In the genomic region with DNA sequence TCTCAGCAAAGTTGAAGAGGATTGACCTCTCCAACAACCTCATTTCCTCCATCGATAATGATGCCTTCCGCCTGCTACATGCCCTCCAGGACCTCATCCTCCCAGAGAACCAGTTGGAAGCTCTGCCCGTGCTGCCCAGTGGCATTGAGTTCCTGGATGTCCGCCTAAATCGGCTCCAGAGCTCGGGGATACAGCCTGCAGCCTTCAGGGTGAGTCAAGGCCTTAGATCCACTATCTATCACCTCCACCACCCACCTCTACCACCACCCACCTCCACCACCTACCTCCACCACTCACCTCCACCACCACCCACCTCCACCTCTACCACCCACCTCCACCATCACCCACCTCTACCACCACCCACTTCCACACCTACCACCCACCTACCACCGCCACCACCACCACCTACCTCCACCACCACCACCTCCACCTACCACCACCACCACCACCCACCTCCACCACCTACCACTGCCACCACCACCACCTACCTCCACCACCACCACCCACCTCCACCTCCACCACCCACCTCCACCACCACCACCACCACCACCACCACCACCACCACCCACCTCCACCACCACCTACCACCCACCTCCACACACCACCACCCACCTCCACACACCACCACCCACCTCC, we compare ENCODE assay signal across 33 cellular contexts. TPM values are rescaled to one million over a fixed set of nuclear protein-coding genes. Genes with fewer than 3 reads are reported as not detected.
"Had no signal": no experiment of that assay in that cellular context is flagged by ENCODE, and none has a peak within 500 bp of the region (broad histone marks: within the 10 kb centered on the region; RNA-seq: fewer than 3 reads in every experiment).

No MANE protein-coding gene starts in this region.

- H3K4me3 ChIP-seq: esophagus squamous epithelium, gastroesophageal sphincter had no signal

- DNase-seq: activated B cell treated with CpG ODN at 0.5 μM for 24 hours; activated CD4-positive, alpha-beta memory T cell treated with anti-CD3 and anti-CD28 coated beads, Interleukin-2, amount 10 ng/mL, durations not matched to agents 7 days and 5 days; activated CD4-positive, alpha-beta T cell treated with anti-CD3 and anti-CD28 coated beads for 36 hours; activated CD4-positive, alpha-beta T cell treated with anti-CD3 and anti-CD28 coated beads, Interleukin-2, amount 10 ng/mL, durations not matched to agents 7 days and 5 days; activated CD4-positive, alpha-beta T cell treated with anti-CD3 and anti-CD28 coated beads, Interleukin-2, amount 50 U/mL, for 4 hours; activated effector memory CD4-positive, alpha-beta T cell treated with anti-CD3 and anti-CD28 coated beads, Interleukin-2, amount 50 U/mL, for 16 hours; activated naive CD4-positive, alpha-beta T cell treated with anti-CD3 and anti-CD28 coated beads for 36 hours; activated naive CD8-positive, alpha-beta T cell treated with anti-CD3 and anti-CD28 coated beads for 36 hours; activated T-cell treated with anti-CD3 and anti-CD28 coated beads, Interleukin-2, amount 50 U/mL, for 4 hours; amniotic stem cell; anterior cingulate cortex; brain microvascular endothelial cell; cortex of kidney; dermis blood vessel endothelial cell; effector CD4-positive, alpha-beta T cell; esophagus squamous epithelium; foreskin melanocyte; T-helper 1 cell; T-helper 17 cell; T1000; WERI-Rb-1 had no signal

- ATAC-seq: activated CD4-positive, alpha-beta T cell treated with anti-CD3 and anti-CD28 coated beads for 36 hours; activated CD4-positive, CD25-positive, alpha-beta regulatory T cell treated with anti-CD3 and anti-CD28 coated beads, Interleukin-2, amount 50 U/mL, for 24 hours; activated T-cell treated with anti-CD3 and anti-CD28 coated beads, Interleukin-2, amount 50 U/mL, for 4 hours; gastroesophageal sphincter; T-helper 17 cell had no signal

- H3K27ac Mint-ChIP-seq: activated B cell treated with CpG ODN at 0.5 μM for 24 hours; activated CD4-positive, alpha-beta memory T cell treated with anti-CD3 and anti-CD28 coated beads, Interleukin-2, amount 10 ng/mL, durations not matched to agents 7 days and 5 days; activated CD4-positive, alpha-beta T cell treated with anti-CD3 and anti-CD28 coated beads for 36 hours; activated CD4-positive, alpha-beta T cell treated with anti-CD3 and anti-CD28 coated beads, Interleukin-2, amount 10 ng/mL, durations not matched to agents 7 days and 5 days; activated naive CD4-positive, alpha-beta T cell treated with anti-CD3 and anti-CD28 coated beads for 36 hours; activated naive CD8-positive, alpha-beta T cell treated with anti-CD3 and anti-CD28 coated beads for 36 hours; activated T-helper 2 cell treated with anti-CD3 and anti-CD28 coated beads, Interferon-gamma antibody, Interleukin-2, Interleukin-4, amounts not matched to agents 10 μg/mL and 5 μg/mL and 100 μg/mL, durations not matched to agents 14 hours and 24 hours and 36 hours; T-helper 17 cell; T-helper 2 cell treated with Interferon-gamma antibody and Interleukin-4, amounts not matched to agents 5 μg/mL and 100 μg/mL, for 36 hours had no signal

- H3K9me3 Mint-ChIP-seq: activated B cell treated with CpG ODN at 0.5 μM for 24 hours; activated CD4-positive, alpha-beta memory T cell treated with anti-CD3 and anti-CD28 coated beads, Interleukin-2, amount 10 ng/mL, durations not matched to agents 7 days and 5 days; activated CD4-positive, alpha-beta T cell treated with anti-CD3 and anti-CD28 coated beads, Interleukin-2, amount 10 ng/mL, durations not matched to agents 7 days and 5 days; activated naive CD4-positive, alpha-beta T cell treated with anti-CD3 and anti-CD28 coated beads for 36 hours; activated naive CD4-positive, alpha-beta T cell treated with anti-CD3 and anti-CD28 coated beads, Interleukin-2, amount 50 U/mL, for 24 hours; activated naive CD8-positive, alpha-beta T cell treated with anti-CD3 and anti-CD28 coated beads for 36 hours; activated T-cell treated with anti-CD3 and anti-CD28 coated beads, Interleukin-2, amount 50 U/mL, for 4 hours; T-helper 2 cell treated with Interferon-gamma antibody and Interleukin-4, amounts not matched to agents 5 μg/mL and 100 μg/mL, for 36 hours had no signal

- H3K4me1 Mint-ChIP-seq: activated CD4-positive, alpha-beta memory T cell treated with anti-CD3 and anti-CD28 coated beads, Interleukin-2, amount 10 ng/mL, durations not matched to agents 7 days and 5 days; activated CD4-positive, alpha-beta T cell treated with anti-CD3 and anti-CD28 coated beads, Interleukin-2, amount 10 ng/mL, durations not matched to agents 7 days and 5 days; activated naive CD8-positive, alpha-beta T cell treated with anti-CD3 and anti-CD28 coated beads for 36 hours had no signal

- H3K36me3 Mint-ChIP-seq: activated naive CD4-positive, alpha-beta T cell treated with anti-CD3 and anti-CD28 coated beads, Interleukin-2, amount 50 U/mL, for 24 hours; activated naive CD8-positive, alpha-beta T cell treated with anti-CD3 and anti-CD28 coated beads for 36 hours had no signal

- H3K4me3 Mint-ChIP-seq: activated B cell treated with CpG ODN at 0.5 μM for 24 hours; activated CD4-positive, alpha-beta memory T cell treated with anti-CD3 and anti-CD28 coated beads, Interleukin-2, amount 10 ng/mL, durations not matched to agents 7 days and 5 days; activated CD4-positive, alpha-beta T cell treated with anti-CD3 and anti-CD28 coated beads for 36 hours; activated CD4-positive, alpha-beta T cell treated with anti-CD3 and anti-CD28 coated beads, Interleukin-2, amount 10 ng/mL, durations not matched to agents 7 days and 5 days; activated naive CD4-positive, alpha-beta T cell treated with anti-CD3 and anti-CD28 coated beads for 36 hours; activated naive CD4-positive, alpha-beta T cell treated with anti-CD3 and anti-CD28 coated beads, Interleukin-2, amount 50 U/mL, for 24 hours; activated naive CD8-positive, alpha-beta T cell treated with anti-CD3 and anti-CD28 coated beads for 36 hours; activated T-cell treated with anti-CD3 and anti-CD28 coated beads, Interleukin-2, amount 50 U/mL, for 4 hours; T-helper 17 cell; T-helper 2 cell treated with Interferon-gamma antibody and Interleukin-4, amounts not matched to agents 5 μg/mL and 100 μg/mL, for 36 hours had no signal

- H3K27me3 Mint-ChIP-seq: activated naive CD4-positive, alpha-beta T cell treated with anti-CD3 and anti-CD28 coated beads, Interleukin-2, amount 50 U/mL, for 24 hours; activated naive CD8-positive, alpha-beta T cell treated with anti-CD3 and anti-CD28 coated beads for 36 hours had no signal

- H3K27ac ChIP-seq: brain microvascular endothelial cell, epithelial cell of prostate, esophagus squamous epithelium, gastroesophageal sphincter, WERI-Rb-1 had no signal

- H3K36me3 ChIP-seq: brain microvascular endothelial cell, esophagus squamous epithelium, gastroesophageal sphincter, WERI-Rb-1 had no signal

- H3K27me3 ChIP-seq: brain microvascular endothelial cell, gastroesophageal sphincter had no signal

- H3K9me3 ChIP-seq: esophagus squamous epithelium, gastroesophageal sphincter had no signal

RNA-seq across cellular contexts. Expression of a gene that starts 5.8 kb away (rescaled TPM):
- total RNA-seq: activated B cell treated with CpG ODN at 0.5 μM for 24 hours; activated CD4-positive, alpha-beta memory T cell treated with anti-CD3 and anti-CD28 coated beads, Interleukin-2, amount 10 ng/mL, durations not matched to agents 7 days and 5 days; activated CD4-positive, alpha-beta T cell treated with anti-CD3 and anti-CD28 coated beads for 36 hours; activated CD4-positive, alpha-beta T cell treated with anti-CD3 and anti-CD28 coated beads, Interleukin-2, amount 10 ng/mL, durations not matched to agents 7 days and 5 days; activated naive CD4-positive, alpha-beta T cell treated with anti-CD3 and anti-CD28 coated beads for 36 hours; activated naive CD8-positive, alpha-beta T cell treated with anti-CD3 and anti-CD28 coated beads for 36 hours; activated T-cell treated with anti-CD3 and anti-CD28 coated beads, Interleukin-2, amount 50 U/mL, for 4 hours; activated T-helper 2 cell treated with anti-CD3 and anti-CD28 coated beads, Interferon-gamma antibody, Interleukin-2, Interleukin-4, amounts not matched to agents 10 μg/mL and 5 μg/mL and 100 μg/mL, durations not matched to agents 14 hours and 24 hours and 36 hours; astrocyte; chondrocyte; dermis blood vessel endothelial cell; endothelial cell of umbilical vein; esophagus squamous epithelium; fibroblast of lung; fibroblast of villous mesenchyme; gastroesophageal sphincter; glomerular endothelial cell; T-helper 17 cell had no signal

RNA-seq across cellular contexts. Expression of a gene that starts 24.2 kb away (rescaled TPM):
- total RNA-seq: activated B cell treated with CpG ODN at 0.5 μM for 24 hours; activated CD4-positive, alpha-beta memory T cell treated with anti-CD3 and anti-CD28 coated beads, Interleukin-2, amount 10 ng/mL, durations not matched to agents 7 days and 5 days; activated CD4-positive, alpha-beta T cell treated with anti-CD3 and anti-CD28 coated beads for 36 hours; activated CD4-positive, alpha-beta T cell treated with anti-CD3 and anti-CD28 coated beads, Interleukin-2, amount 10 ng/mL, durations not matched to agents 7 days and 5 days; activated naive CD4-positive, alpha-beta T cell treated with anti-CD3 and anti-CD28 coated beads for 36 hours; activated naive CD8-positive, alpha-beta T cell treated with anti-CD3 and anti-CD28 coated beads for 36 hours; activated T-helper 2 cell treated with anti-CD3 and anti-CD28 coated beads, Interferon-gamma antibody, Interleukin-2, Interleukin-4, amounts not matched to agents 10 μg/mL and 5 μg/mL and 100 μg/mL, durations not matched to agents 14 hours and 24 hours and 36 hours; dermis blood vessel endothelial cell; endothelial cell of umbilical vein; glomerular endothelial cell; T-helper 17 cell had no signal
